In genomic region chr21:43763901-43764523, GRCh38 we compare ENCODE assay signal across 12 cellular contexts. TPM values are rescaled to one million over a fixed set of nuclear protein-coding genes. Genes with fewer than 3 reads are reported as not detected.
A peak's percentile ranks its signal among the peaks of the same experiment; 100 is the strongest.
DNase-seq lines count a peak whose midpoint lies in the region; ATAC-seq and TF ChIP-seq lines count a peak whose summit lies in the region.
"Had no signal": no experiment of that assay in that cellular context is flagged by ENCODE, and none has a peak within 500 bp of the region (broad histone marks: within the 10 kb centered on the region; RNA-seq: fewer than 3 reads in every experiment).

No MANE protein-coding gene starts in this region.

- H3K4me1 ChIP-seq in HEK293 (ENCODE audit: control insufficient read depth, insufficient read depth, low read length): no peaks in the 10 kb centered on the region
- peaks cover 33% of the 10 kb centered on the region for H3K4me1 ChIP-seq in PC-3 (ENCODE audit: insufficient read depth, low read length)

- no peak overlapping the region for H3K4me3 Mint-ChIP-seq in dendritic cell treated with granulocyte-macrophage colony-stimulating factor and Interleukin-4, amounts not matched to agents 40 ng/mL and 50 ng/mL, for 4 days
- no peak overlapping the region for H3K4me3 Mint-ChIP-seq in stimulated activated effector memory CD8-positive, alpha-beta T cell treated with anti-CD3 and anti-CD28 coated beads, Interleukin-12 subunit alpha, Interleukin-12 subunit beta, amount 100 ng/mL, for 72 hours

- TF ChIP-seq CTCF in HEK293 (tag by site-specific recombination; IDR thresholded peaks at IDR 0.05) (no peak), PC-3 (conservative IDR thresholded peaks at IDR 0.05; ENCODE audit: low read depth, low read length) (no peak)

- intact Hi-C loops in PC-3 (cut with micrococcal nuclease): no loop called here
- intact Hi-C loops in dendritic cell treated with granulocyte-macrophage colony-stimulating factor and Interleukin-4, amounts not matched to agents 40 ng/mL and 50 ng/mL, for 4 days (cut with micrococcal nuclease): no loop called here

- H3K36me3 Mint-ChIP-seq in dendritic cell treated with granulocyte-macrophage colony-stimulating factor and Interleukin-4, amounts not matched to agents 40 ng/mL and 50 ng/mL, for 4 days (ENCODE audit: low read depth): peaks cover 67% of the 10 kb centered on the region
- peaks cover 24% of the 10 kb centered on the region for H3K36me3 Mint-ChIP-seq in stimulated activated effector memory CD8-positive, alpha-beta T cell treated with anti-CD3 and anti-CD28 coated beads, Interleukin-12 subunit alpha, Interleukin-12 subunit beta, amount 100 ng/mL, for 72 hours

- no peaks in the 10 kb centered on the region for H3K79me2 ChIP-seq in PC-3 (ENCODE audit: low read length)

- H2AFZ ChIP-seq in PC-3 (ENCODE audit: low read length): no peak overlapping the region

- CTCF ChIA-PET in HEK293 (lab: Yijun Ruan, JAX): interaction anchor here (0.7 kb wide), 1 partner anchor 52 kb away, joined by 3 read pairs; no protein-coding TSS in a partner anchor
- CTCF ChIA-PET in PC-3 (lab: Charles Lee): no interaction called here

- ATAC-seq in PC-3: no peak
- ATAC-seq in stimulated activated effector memory CD8-positive, alpha-beta T cell treated with anti-CD3 and anti-CD28 coated beads, Interleukin-12 subunit alpha, Interleukin-12 subunit beta, amount 100 ng/mL, for 72 hours: no peak

- H3K4me3 ChIP-seq in HEK293 (ENCODE audit: low read depth, low read length) (no peak overlapping the region), PC-3 (ENCODE audit: low read length) (no peak overlapping the region)
- H3K4me3 ChIP-seq: BLaER1 treated with 17β-estradiol and CSF1 and Interleukin-3, amounts not matched to agents 10 nM and 100 nM had no signal

- peaks cover 0 to 35% of the 10 kb centered on the region in 2 experiments; a peak in 1 of 3 replicates for H3K36me3 ChIP-seq in HEK293 (ENCODE audit: control insufficient read depth in 2 of 2, insufficient read depth in 1 of 2, low read length in 2 of 2)
- H3K36me3 ChIP-seq in PC-3 (ENCODE audit: low read depth, low read length): peaks cover 35% of the 10 kb centered on the region

- no peak overlapping the region for H3K9ac ChIP-seq in PC-3 (ENCODE audit: low read length)
- H3K9ac ChIP-seq: BLaER1 treated with 17β-estradiol and CSF1 and Interleukin-3, amounts not matched to agents 10 nM and 100 nM had no signal

- peak overlapping the region; percentile 77 for H3K27ac Mint-ChIP-seq in dendritic cell treated with granulocyte-macrophage colony-stimulating factor and Interleukin-4, amounts not matched to agents 40 ng/mL and 50 ng/mL, for 4 days
- peak overlapping the region; percentile 54 for H3K27ac Mint-ChIP-seq in stimulated activated effector memory CD8-positive, alpha-beta T cell treated with anti-CD3 and anti-CD28 coated beads, Interleukin-12 subunit alpha, Interleukin-12 subunit beta, amount 100 ng/mL, for 72 hours

- H3K27me3 ChIP-seq in PC-3 (ENCODE audit: low read length): no peaks in the 10 kb centered on the region
- H3K27me3 ChIP-seq: BLaER1 treated with 17β-estradiol and CSF1 and Interleukin-3, amounts not matched to agents 10 nM and 100 nM had no signal

- H4K20me1 ChIP-seq in PC-3 (ENCODE audit: low read length): no peaks in the 10 kb centered on the region

- H3F3A ChIP-seq in PC-3 (ENCODE audit: low read length, unreplicated experiment): peaks cover 5% of the 10 kb centered on the region

- H3K4me2 ChIP-seq in PC-3 (ENCODE audit: low read length): no peak overlapping the region
- H3K4me2 ChIP-seq: BLaER1 treated with 17β-estradiol and CSF1 and Interleukin-3, amounts not matched to agents 10 nM and 100 nM had no signal

- POLR2A ChIA-PET in HEK293 (lab: Yijun Ruan, JAX): interaction anchor here (0.6 kb wide), 1 partner anchor 67 kb away, joined by 4 read pairs; no protein-coding TSS in a partner anchor
- POLR2A ChIA-PET in PC-3 (lab: Charles Lee; ENCODE audit: unreplicated experiment): no interaction called here

- H3K27me3 Mint-ChIP-seq in dendritic cell treated with granulocyte-macrophage colony-stimulating factor and Interleukin-4, amounts not matched to agents 40 ng/mL and 50 ng/mL, for 4 days: no peaks in the 10 kb centered on the region

- H3K9me3 Mint-ChIP-seq in dendritic cell treated with granulocyte-macrophage colony-stimulating factor and Interleukin-4, amounts not matched to agents 40 ng/mL and 50 ng/mL, for 4 days: no peaks in the 10 kb centered on the region
- no peaks in the 10 kb centered on the region for H3K9me3 Mint-ChIP-seq in stimulated activated effector memory CD8-positive, alpha-beta T cell treated with anti-CD3 and anti-CD28 coated beads, Interleukin-12 subunit alpha, Interleukin-12 subunit beta, amount 100 ng/mL, for 72 hours

- H3K9me3 ChIP-seq in HEK293 (ENCODE audit: control insufficient read depth, insufficient read depth, low read depth, low read length) (no peaks in the 10 kb centered on the region), PC-3 (ENCODE audit: low read length) (no peaks in the 10 kb centered on the region)
- H3K9me3 ChIP-seq: BLaER1 treated with 17β-estradiol and CSF1 and Interleukin-3, amounts not matched to agents 10 nM and 100 nM had no signal

- DNase-seq in PC-3 (no peak), kidney glomerular epithelial cell (lab: John Stamatoyannopoulos, UW) (no peak), SW 1271 (lab: John Stamatoyannopoulos, UW) (no peak)
- no peak for DNase-seq in stimulated activated effector memory CD8-positive, alpha-beta T cell treated with anti-CD3 and anti-CD28 coated beads, Interleukin-12 subunit alpha, Interleukin-12 subunit beta, amount 100 ng/mL, for 72 hours (ENCODE audit: low spot score in 2 of 2)
- no peak for DNase-seq in effector CD4-positive, alpha-beta T cell
- DNase-seq: H7, Karpas-422, NCI-H1930, NCI-H2171 had no signal

- no TSS peak for BruUV-seq in PC-3 (replicated peaks; lab: Mats Ljungman, UMichigan)

- H3K4me1 Mint-ChIP-seq in dendritic cell treated with granulocyte-macrophage colony-stimulating factor and Interleukin-4, amounts not matched to agents 40 ng/mL and 50 ng/mL, for 4 days (ENCODE audit: low read depth): peaks cover 49% of the 10 kb centered on the region
- H3K4me1 Mint-ChIP-seq in stimulated activated effector memory CD8-positive, alpha-beta T cell treated with anti-CD3 and anti-CD28 coated beads, Interleukin-12 subunit alpha, Interleukin-12 subunit beta, amount 100 ng/mL, for 72 hours: no peaks in the 10 kb centered on the region

- no peaks in the 10 kb centered on the region for H3K9me2 ChIP-seq in PC-3 (replicated peaks; ENCODE audit: low read length)

- H3K27ac ChIP-seq in HEK293 (ENCODE audit: extremely low read depth, low read depth, low read length) (no peak overlapping the region), PC-3 (ENCODE audit: low read length) (peak overlapping the region; percentile 45; the same call in 1 of the 2 replicates)
- H3K27ac ChIP-seq: BLaER1 treated with 17β-estradiol and CSF1 and Interleukin-3, amounts not matched to agents 10 nM and 100 nM had no signal

TF ChIP-seq in HEK293, 187 proteins besides CTCF, POLR2A, EP300 and RAD21:
- no peak for TF ChIP-seq ZNF248 (tag by site-specific recombination; IDR thresholded peaks at IDR 0.05)
- TF ChIP-seq, protein P1, sequence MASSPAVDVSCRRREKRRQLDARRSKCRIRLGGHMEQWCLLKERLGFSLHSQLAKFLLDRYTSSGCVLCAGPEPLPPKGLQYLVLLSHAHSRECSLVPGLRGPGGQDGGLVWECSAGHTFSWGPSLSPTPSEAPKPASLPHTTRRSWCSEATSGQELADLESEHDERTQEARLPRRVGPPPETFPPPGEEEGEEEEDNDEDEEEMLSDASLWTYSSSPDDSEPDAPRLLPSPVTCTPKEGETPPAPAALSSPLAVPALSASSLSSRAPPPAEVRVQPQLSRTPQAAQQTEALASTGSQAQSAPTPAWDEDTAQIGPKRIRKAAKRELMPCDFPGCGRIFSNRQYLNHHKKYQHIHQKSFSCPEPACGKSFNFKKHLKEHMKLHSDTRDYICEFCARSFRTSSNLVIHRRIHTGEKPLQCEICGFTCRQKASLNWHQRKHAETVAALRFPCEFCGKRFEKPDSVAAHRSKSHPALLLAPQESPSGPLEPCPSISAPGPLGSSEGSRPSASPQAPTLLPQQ (tag by site-specific recombination; IDR thresholded peaks at IDR 0.05): peak; percentile 65; the same call in 1 of the 2 replicates

RNA-seq across cellular contexts. Expression of gene CSTB, which starts 12.1 kb away (rescaled TPM):
- total RNA-seq in PC-3 (2014; rRNA removed): 99.2 and 151 TPM in 2 replicates

RNA-seq across cellular contexts. Expression of gene RRP1, which starts 25.4 kb away (rescaled TPM):
- 76.4 and 96.6 TPM in 2 replicates for total RNA-seq in PC-3 (2014; rRNA removed)

RNA-seq across cellular contexts. Expression of gene PDXK, which starts 45.1 kb away (rescaled TPM):
- total RNA-seq in PC-3 (2014; rRNA removed): 423 and 464 TPM in 2 replicates
